8 cellular contexts compared by ENCODE assay signal in the genomic region with DNA sequence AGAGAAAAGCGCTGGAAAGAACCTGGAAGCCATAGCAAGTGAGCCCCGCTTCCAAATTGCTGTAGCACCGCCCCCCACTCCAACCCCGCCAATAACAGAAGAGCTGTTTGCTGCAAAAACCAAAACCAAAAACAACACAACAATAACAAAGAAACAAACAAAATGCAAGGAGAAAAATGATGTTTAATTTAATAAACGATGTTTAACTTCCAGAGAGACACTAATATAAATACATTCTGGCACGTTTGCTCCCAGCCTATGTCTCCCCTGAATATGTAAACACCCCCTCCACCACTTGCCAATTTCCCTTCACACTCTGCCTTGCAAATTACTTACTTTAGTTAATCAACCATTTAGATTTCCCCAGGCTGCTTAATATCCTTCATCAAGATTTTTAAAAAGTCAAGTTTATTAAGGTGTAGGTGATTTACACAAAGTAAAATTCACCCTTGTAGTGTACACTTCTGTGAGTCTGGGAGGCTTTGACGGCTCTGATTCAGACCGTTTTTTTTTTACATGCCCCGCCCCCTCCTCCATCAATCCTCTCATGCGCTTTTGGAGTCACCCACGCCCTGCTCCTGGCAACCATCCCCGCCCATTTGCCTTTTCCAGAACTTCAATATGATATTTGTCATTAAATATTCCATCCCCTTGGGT. TPM values are rescaled to one million over a fixed set of nuclear protein-coding genes. Genes with fewer than 3 reads are reported as not detected.
A peak's percentile ranks its signal among the peaks of the same experiment; 100 is the strongest.
DNase-seq lines count a peak whose midpoint lies in the region; ATAC-seq, FAIRE-seq and TF ChIP-seq lines count a peak whose summit lies in the region.

No MANE protein-coding gene starts in this region.

- no peaks in the 10 kb centered on the region for H4K20me1 ChIP-seq in BLaER1
- H4K20me1 ChIP-seq in PC-9 (ENCODE audit: insufficient read depth), result no peaks in the 10 kb centered on the region

- no peaks in the 10 kb centered on the region for H3K9me3 ChIP-seq in BLaER1
- H3K9me3 ChIP-seq in HEK293 (ENCODE audit: control insufficient read depth, insufficient read depth, low read depth, low read length), result no peaks in the 10 kb centered on the region
- H3K9me3 ChIP-seq in PC-9 (ENCODE audit: insufficient read depth, low read depth), result no peaks in the 10 kb centered on the region
- H3K9me3 ChIP-seq in body of pancreas, result no peaks in the 10 kb centered on the region

- no peak for ATAC-seq in body of pancreas

- BruUV-seq in PC-9 (replicated peaks; lab: Mats Ljungman, UMichigan), result no TSS peak

- WGBS in body of pancreas, 2 donors, result 2 to 3% methylated on average over 11 to 12 of the region's 12 CpGs

- no peaks in the 10 kb centered on the region for H3F3A ChIP-seq in PC-9 (ENCODE audit: insufficient read depth, low read depth)

- CTCF ChIA-PET in HEK293 (lab: Yijun Ruan, JAX) (interaction anchor here (0.6 to 2.6 kb wide), 8 partner anchors 8 to 1020 kb away, joined by 3 to 15 read pairs (median 4); no protein-coding TSS in a partner anchor), PC-9 (lab: Charles Lee) (no interaction called here)

- intact Hi-C loops in PC-9 (cut with micrococcal nuclease; ENCODE audit: unreplicated experiment) (no loop called here), body of pancreas (cut with DNase I) (no loop called here)

- H3K4me1 ChIP-seq in BLaER1 (peaks cover 18% of the 10 kb centered on the region), HEK293 (ENCODE audit: control insufficient read depth, insufficient read depth, low read length) (peaks cover 3% of the 10 kb centered on the region; the same call in 1 of the 2 replicates), PC-9 (replicated peaks; ENCODE audit: insufficient read depth) (0 out of 2 replicates have a peak, but pooled peaks cover 4% of the 10 kb centered on the region), body of pancreas (peaks cover 16% of the 10 kb centered on the region)

- TF ChIP-seq CTCF in HEK293 (tag by site-specific recombination; IDR thresholded peaks at IDR 0.05) (no peak), PC-9 (conservative IDR thresholded peaks at IDR 0.05) (no peak), body of pancreas (IDR thresholded peaks at IDR 0.05) (no peak)

- POLR2A ChIA-PET in HEK293 (lab: Yijun Ruan, JAX), result interaction anchor here (2.4 kb wide), 1 partner anchor 49 kb away, joined by 10 read pairs; a partner anchor contains a TSS
- POLR2A ChIA-PET in PC-9 (lab: Charles Lee; ENCODE audit: unreplicated experiment), result no interaction called here

- H3K79me2 ChIP-seq in PC-9 (ENCODE audit: low read depth), result no peaks in the 10 kb centered on the region

- H3K9ac ChIP-seq in BLaER1, result peak overlapping the region; percentile 74; the same call in 1 of the 2 replicates

- H3K4me3 ChIP-seq in BLaER1 (peak overlapping the region; percentile 67), HEK293 (ENCODE audit: low read depth, low read length) (peak overlapping the region; percentile 48), PC-9 (peak overlapping the region; percentile 49; the same call in 1 of the 2 replicates), body of pancreas (no peak overlapping the region)

- no peak for FAIRE-seq in GM12891 (lab: Jason Lieb, UNC)

- H3K27me3 ChIP-seq in BLaER1, result no peaks in the 10 kb centered on the region
- H3K27me3 ChIP-seq in PC-9 (ENCODE audit: insufficient read depth, low read depth), result no peaks in the 10 kb centered on the region
- H3K27me3 ChIP-seq in body of pancreas, result peaks cover 0 to 8% of the 10 kb centered on the region in 2 donors

- no peak overlapping the region for H3K27ac ChIP-seq in BLaER1
- H3K27ac ChIP-seq in HEK293 (ENCODE audit: extremely low read depth, low read depth, low read length), result peak overlapping the region; percentile 37; the same call in 1 of the 2 replicates
- H3K27ac ChIP-seq in PC-9, result no peak overlapping the region
- peak overlapping the region in 3 of 4 donors; percentile 52 to 62 (median 62) for H3K27ac ChIP-seq in body of pancreas

- H3K9me2 ChIP-seq in PC-9 (ENCODE audit: insufficient read depth), result no peaks in the 10 kb centered on the region

- no peak for TF ChIP-seq POLR2A in body of pancreas (IDR thresholded peaks at IDR 0.05)
- no peak for TF ChIP-seq POLR2A in GM12891 (IDR thresholded peaks at IDR 0.05; ENCODE audit: low read depth, low read length)

- H3K4me2 ChIP-seq in BLaER1, result peak overlapping the region; percentile 83
- peak overlapping the region; percentile 78 for H3K4me2 ChIP-seq in PC-9

- H3K36me3 ChIP-seq in BLaER1 (no peaks in the 10 kb centered on the region; the same call in 1 of the 2 replicates), HEK293 (ENCODE audit: control insufficient read depth in 2 of 2, insufficient read depth in 1 of 2, low read length in 2 of 2) (no peaks in the 10 kb centered on the region), PC-9 (ENCODE audit: low read depth) (no peaks in the 10 kb centered on the region), body of pancreas (replicated peaks in 1 of 2; ENCODE audit: insufficient read depth in 1 of 2, low read depth in 2 of 2) (no peaks in the 10 kb centered on the region)

- DNase-seq in PC-9 (no peak), body of pancreas (peak in 2 of 4 donors; percentile 30 to 44), hepatic stellate cell (ENCODE audit: low spot score) (peak; percentile 55), putamen (ENCODE audit: low spot score) (peak; percentile 74), GM12891 (ENCODE audit: insufficient read length, low spot score) (no peak), SIG-M5 (lab: John Stamatoyannopoulos, UW) (no peak)

- H2AFZ ChIP-seq in PC-9, result 0 out of 2 replicates have a peak overlapping the region, but pooled peaks have one; percentile 44

TF ChIP-seq in HEK293, 187 proteins besides CTCF, POLR2A, EP300 and RAD21 (continues in another document):
- TF ChIP-seq YY1 (tag by site-specific recombination; IDR thresholded peaks at IDR 0.05) (0 out of 2 replicates have a peak, but pooled peaks have one; percentile 14), SP2 (tag by site-specific recombination; IDR thresholded peaks at IDR 0.05) (peak; percentile 48), KLF9 (tag by site-specific recombination; IDR thresholded peaks at IDR 0.05; ENCODE audit: low read depth) (peak; percentile 84), EGR2 (tag by site-specific recombination; IDR thresholded peaks at IDR 0.05; ENCODE audit: low read depth) (peak; percentile 53), SP3 (tag by site-specific recombination; IDR thresholded peaks at IDR 0.05) (peak; percentile 79), KLF16 (tag by site-specific recombination; IDR thresholded peaks at IDR 0.05) (peak; percentile 27; the same call in 1 of the 2 replicates)
- TF ChIP-seq, protein P1, sequence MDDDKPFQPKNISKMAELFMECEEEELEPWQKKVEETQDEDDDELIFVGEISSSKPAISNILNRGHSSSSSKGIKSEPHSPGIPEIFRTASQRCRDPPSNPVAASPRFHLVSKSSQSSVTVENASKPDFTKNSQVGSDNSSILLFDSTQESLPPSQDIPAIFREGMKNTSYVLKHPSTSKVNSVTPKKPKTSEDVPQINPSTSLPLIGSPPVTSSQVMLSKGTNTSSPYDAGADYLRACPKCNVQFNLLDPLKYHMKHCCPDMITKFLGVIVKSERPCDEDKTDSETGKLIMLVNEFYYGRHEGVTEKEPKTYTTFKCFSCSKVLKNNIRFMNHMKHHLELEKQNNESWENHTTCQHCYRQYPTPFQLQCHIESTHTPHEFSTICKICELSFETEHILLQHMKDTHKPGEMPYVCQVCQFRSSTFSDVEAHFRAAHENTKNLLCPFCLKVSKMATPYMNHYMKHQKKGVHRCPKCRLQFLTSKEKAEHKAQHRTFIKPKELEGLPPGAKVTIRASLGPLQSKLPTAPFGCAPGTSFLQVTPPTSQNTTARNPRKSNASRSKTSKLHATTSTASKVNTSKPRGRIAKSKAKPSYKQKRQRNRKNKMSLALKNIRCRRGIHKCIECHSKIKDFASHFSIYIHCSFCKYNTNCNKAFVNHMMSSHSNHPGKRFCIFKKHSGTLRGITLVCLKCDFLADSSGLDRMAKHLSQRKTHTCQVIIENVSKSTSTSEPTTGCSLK (tag by site-specific recombination; IDR thresholded peaks at IDR 0.05), result no peak

TF ChIP-seq in GM12891, 5 proteins besides CTCF, POLR2A, EP300 and RAD21:
- TF ChIP-seq POU2F2 (IDR thresholded peaks at IDR 0.05; ENCODE audit: low read depth, low read length), result no peak
- TF ChIP-seq TAF1 (IDR thresholded peaks at IDR 0.05; ENCODE audit: low read depth, low read length), result no peak
- no peak for TF ChIP-seq PAX5 (IDR thresholded peaks at IDR 0.05; ENCODE audit: insufficient read depth, low read length, severe bottlenecking)
- no peak for TF ChIP-seq POLR2AphosphoS5 (IDR thresholded peaks at IDR 0.05; ENCODE audit: low read depth, low read length)
- no peak for TF ChIP-seq SPI1 (IDR thresholded peaks at IDR 0.05; ENCODE audit: low read depth, low read length)

RNA-seq across cellular contexts. Expression of a gene that starts 0.5 kb away (rescaled TPM):
- total RNA-seq in PC-9 (2021), result 5.4 and 5.6 TPM in 2 replicates
- 10 to 100 TPM; 12.7 to 66.3 TPM for total RNA-seq in body of pancreas
- polyA plus RNA-seq in GM12891 (2012; ENCODE audit: low read depth, missing spikeins), result 140 TPM

RNA-seq across cellular contexts. Expression of a gene that starts 19.4 kb away (rescaled TPM):
- total RNA-seq in PC-9 (2021) (0.83 and 1.1 TPM in 2 replicates), body of pancreas (10 to 100 TPM in 1 of 2 donors, 1 to 10 TPM in 1; 8.8 to 38.6 TPM)
- 2.4 TPM for polyA plus RNA-seq in GM12891 (2012; ENCODE audit: low read depth, missing spikeins)

RNA-seq across cellular contexts. Expression of a gene that starts 44.2 kb away (rescaled TPM):
- not detected in 2 replicates for total RNA-seq in PC-9 (2021)
- total RNA-seq in body of pancreas, result 1 to 10 TPM; 1.3 to 2.6 TPM
- polyA plus RNA-seq in GM12891 (2012; ENCODE audit: low read depth, missing spikeins), result 0.04 TPM

RNA-seq across cellular contexts. Expression of a gene that starts 48.8 kb away (rescaled TPM):
- total RNA-seq in PC-9 (2021), result 9.7 and 13.2 TPM in 2 replicates
- 1 to 10 TPM; 3.4 to 5.6 TPM for total RNA-seq in body of pancreas
- polyA plus RNA-seq in GM12891 (2012; ENCODE audit: low read depth, missing spikeins), result 18.6 TPM

RNA-seq across cellular contexts. Expression of a gene that starts 48.9 kb away (rescaled TPM):
- total RNA-seq in PC-9 (2021) (25.6 and 40.4 TPM in 2 replicates), body of pancreas (10 to 100 TPM; 48.0 to 95.6 TPM)
- 163 TPM for polyA plus RNA-seq in GM12891 (2012; ENCODE audit: low read depth, missing spikeins)

Comparison
In these comparisons a context has a peak if more than half of its experiments do, and no peak if none do; other contexts are left out.
1. H3K27ac ChIP-seq: peak in HEK293 (single experiment) and body of pancreas (3 of 4); none in BLaER1 (single experiment) and PC-9 (single experiment).
2. H3K4me3 ChIP-seq: peak in BLaER1 (single experiment), HEK293 (single experiment) and PC-9 (single experiment); none in body of pancreas (0 of 2).
3. DNase-seq: peak in hepatic stellate cell (single experiment) and putamen (single experiment); none in PC-9 (0 of 2), GM12891 (single experiment) and SIG-M5 (single experiment).